ENCODE assay signal across 8 cellular contexts in the genomic region with DNA sequence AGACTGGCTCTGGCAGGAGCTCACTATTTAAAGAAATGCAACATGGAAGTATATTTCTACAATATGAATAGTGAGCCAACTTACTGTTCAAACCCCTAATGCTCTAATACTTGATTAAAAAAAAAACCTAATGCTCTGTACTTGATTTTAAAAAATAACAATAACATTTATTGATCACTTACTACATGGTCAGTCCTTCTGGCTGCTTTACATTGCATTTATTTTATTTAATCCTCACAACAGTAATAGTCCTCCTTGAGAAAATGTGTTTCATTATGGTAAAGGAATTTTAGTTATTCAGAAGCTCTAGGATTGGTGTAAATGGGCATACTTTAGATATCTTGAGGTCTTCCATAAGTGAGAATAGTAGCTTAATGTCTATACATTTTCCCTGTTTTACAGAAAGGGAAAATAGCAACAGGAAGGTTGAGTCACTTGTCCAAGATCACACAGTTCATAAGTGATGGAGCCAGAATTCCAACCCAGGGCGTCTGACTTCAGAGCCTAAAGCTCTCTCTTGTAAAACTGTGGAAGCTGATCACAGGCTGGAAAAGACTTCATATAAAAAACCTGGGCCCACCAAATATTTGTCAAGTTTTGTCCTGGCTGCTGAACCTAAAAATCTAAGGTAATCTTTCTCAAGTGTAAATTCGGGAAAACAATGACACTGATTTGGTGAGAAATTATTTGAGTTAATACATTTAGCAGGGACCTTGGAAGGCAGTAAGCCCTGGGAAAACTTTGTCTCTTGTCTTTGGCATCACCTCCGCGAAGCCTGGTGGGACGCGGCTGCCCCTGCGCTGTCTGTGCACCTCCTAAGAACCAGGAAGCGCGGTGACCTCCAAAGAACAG. TPM values are rescaled to one million over a fixed set of nuclear protein-coding genes. Genes with fewer than 3 reads are reported as not detected.
DNase-seq lines count a peak whose midpoint lies in the region.

No MANE protein-coding gene starts in this region.

- H3K9me3 ChIP-seq in HAP-1 (no peaks in the 10 kb centered on the region), NT2/D1 (ENCODE audit: insufficient read depth, low read length) (no peaks in the 10 kb centered on the region), ectodermal cell (ENCODE audit: control insufficient read depth, low read length) (no peaks in the 10 kb centered on the region), mucosa of stomach (ENCODE audit: control insufficient read depth, low read length) (no peaks in the 10 kb centered on the region)

- H3K36me3 ChIP-seq in HAP-1 (replicated peaks) (no peaks in the 10 kb centered on the region), NT2/D1 (ENCODE audit: insufficient read depth, insufficient read length, low read length) (no peaks in the 10 kb centered on the region), ectodermal cell (ENCODE audit: control insufficient read depth, insufficient read depth, low read length) (no peaks in the 10 kb centered on the region), mucosa of stomach (ENCODE audit: control insufficient read depth, insufficient read depth, low read length) (no peaks in the 10 kb centered on the region)

- peak; percentile 8 for DNase-seq in GM04504 (ENCODE audit: low read depth)
- no peak for DNase-seq in HAP-1 (ENCODE audit: low spot score in 2 of 2)
- DNase-seq in NT2/D1 (ENCODE audit: low read depth, low spot score) = no peak
- DNase-seq in HK-2 (ENCODE audit: unreplicated experiment) = no peak
- no peak for DNase-seq in NCI-H345 (lab: John Stamatoyannopoulos, UW)
- DNase-seq in activated CD8-positive, alpha-beta memory T cell treated with anti-CD3 and anti-CD28 coated beads, Interleukin-2, amount 50 U/mL, for 4 hours = no peak

- H3K27ac ChIP-seq in ectodermal cell (ENCODE audit: insufficient read depth, low read depth, low read length, poor library complexity, severe bottlenecking) = peak overlapping the region; percentile 82

- no peaks in the 10 kb centered on the region for H3K27me3 ChIP-seq in HAP-1 (ENCODE audit: low read depth)
- no peaks in the 10 kb centered on the region for H3K27me3 ChIP-seq in NT2/D1 (ENCODE audit: insufficient read depth, insufficient read length)
- no peaks in the 10 kb centered on the region for H3K27me3 ChIP-seq in ectodermal cell (ENCODE audit: control insufficient read depth, insufficient read depth, low read length, poor library complexity, severe bottlenecking)
- H3K27me3 ChIP-seq in mucosa of stomach (ENCODE audit: control insufficient read depth, insufficient read depth, low read length) = no peaks in the 10 kb centered on the region

- peak overlapping the region; percentile 83 for H3K4me3 ChIP-seq in HAP-1
- peak overlapping the region; percentile 89 for H3K4me3 ChIP-seq in NT2/D1 (ENCODE audit: insufficient read length, low read depth)
- H3K4me3 ChIP-seq in ectodermal cell (ENCODE audit: insufficient read depth, low read depth, low read length) = peak overlapping the region; percentile 90
- H3K4me3 ChIP-seq in mucosa of stomach (ENCODE audit: low read length) = peak overlapping the region; percentile 70

- H3K9ac ChIP-seq in NT2/D1 (ENCODE audit: insufficient read length, low read depth) (peak overlapping the region; percentile 92), mucosa of stomach (ENCODE audit: low read length) (peak overlapping the region; percentile 93)

- in situ Hi-C loops in HAP-1 (cut with MboI; ENCODE audit: low sequenced_read_pairs) = no loop called here

- WGBS in ectodermal cell, 2 experiments = 1% methylated on average over 9 of the region's 9 CpGs

- H3K4me1 ChIP-seq in HAP-1 (peaks cover 15% of the 10 kb centered on the region), NT2/D1 (ENCODE audit: insufficient read depth, insufficient read length) (no peaks in the 10 kb centered on the region), ectodermal cell (ENCODE audit: control insufficient read depth, insufficient read depth, low read length) (peaks cover 10% of the 10 kb centered on the region), mucosa of stomach (ENCODE audit: control insufficient read depth, insufficient read depth, low read length) (peaks cover 13% of the 10 kb centered on the region)

RNA-seq across cellular contexts. Expression of gene STARD4, which starts 0.9 kb away (rescaled TPM):
- polyA plus RNA-seq in ectodermal cell (2013, experiment 1 of 4) = 52.6 TPM
- polyA plus RNA-seq in ectodermal cell (2013, experiment 2 of 4) = 38.8 TPM
- 28.1 TPM for polyA plus RNA-seq in ectodermal cell (2013, experiment 3 of 4)
- 30.1 TPM for polyA plus RNA-seq in ectodermal cell (2013, experiment 4 of 4)
